1 cellular context compared by ENCODE assay signal in the genomic region with DNA sequence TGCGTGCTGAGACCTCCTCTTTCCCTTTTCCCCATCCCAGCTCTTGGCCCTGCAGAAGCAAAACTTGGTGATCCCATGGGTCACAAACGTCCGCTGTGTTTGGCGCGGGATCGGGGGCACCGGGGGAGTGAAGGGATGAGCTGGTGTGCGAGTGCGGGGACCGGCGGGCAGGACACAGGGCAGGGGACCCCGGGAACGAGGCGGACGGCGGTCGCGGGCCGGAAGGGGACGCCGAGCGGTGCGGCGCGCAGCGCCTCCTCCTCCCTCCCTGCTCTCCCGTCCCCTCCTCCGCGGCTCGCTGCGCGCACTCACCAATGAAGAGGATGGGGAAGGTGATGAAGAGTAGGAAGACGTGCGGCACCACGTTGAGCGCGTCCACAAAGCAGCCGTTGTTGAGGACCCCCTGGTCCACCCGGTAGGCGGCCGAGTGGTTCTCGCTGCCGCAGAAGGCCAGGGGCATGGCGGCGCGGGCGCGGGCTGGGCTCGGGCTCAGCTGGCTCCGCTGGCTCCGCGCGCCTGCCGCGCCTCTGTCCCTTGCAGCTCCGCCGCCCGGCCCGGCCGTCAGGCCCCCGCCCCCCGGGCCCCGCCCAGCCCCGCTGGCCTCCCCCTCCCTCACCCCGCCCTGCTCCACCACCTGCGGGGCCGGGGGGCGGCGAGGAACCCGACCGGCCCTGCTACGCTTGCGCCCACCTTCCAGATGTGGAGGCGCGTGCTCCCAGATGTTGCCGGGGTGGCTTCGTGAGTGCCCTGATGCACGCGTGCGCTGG.
TF ChIP-seq lines count a peak whose summit lies in the region.

Gene ABCC8 (minus strand): TSS at position 529 of the 767 bp plus-strand sequence. CDS start 69 bp downstream, at position 460.

TF ChIP-seq in HepG2, 621 proteins besides CTCF, POLR2A, EP300 and RAD21:
- TF ChIP-seq GABPB1 (CRISPR knock-in tag; IDR thresholded peaks at IDR 0.05) (peak; percentile 28; the same call in 1 of the 2 replicates), E2F1 (CRISPR knock-in tag; IDR thresholded peaks at IDR 0.05) (no peak), ZNF703 (CRISPR knock-in tag; IDR thresholded peaks at IDR 0.05; ENCODE audit: borderline replicate concordance) (no peak), FIP1L1 (IDR thresholded peaks at IDR 0.05; ENCODE audit: borderline replicate concordance, insufficient read depth, low read depth, low read length) (no peak), ZFAT (CRISPR knock-in tag; conservative IDR thresholded peaks at IDR 0.05) (no peak)
- TF ChIP-seq, protein P1, sequence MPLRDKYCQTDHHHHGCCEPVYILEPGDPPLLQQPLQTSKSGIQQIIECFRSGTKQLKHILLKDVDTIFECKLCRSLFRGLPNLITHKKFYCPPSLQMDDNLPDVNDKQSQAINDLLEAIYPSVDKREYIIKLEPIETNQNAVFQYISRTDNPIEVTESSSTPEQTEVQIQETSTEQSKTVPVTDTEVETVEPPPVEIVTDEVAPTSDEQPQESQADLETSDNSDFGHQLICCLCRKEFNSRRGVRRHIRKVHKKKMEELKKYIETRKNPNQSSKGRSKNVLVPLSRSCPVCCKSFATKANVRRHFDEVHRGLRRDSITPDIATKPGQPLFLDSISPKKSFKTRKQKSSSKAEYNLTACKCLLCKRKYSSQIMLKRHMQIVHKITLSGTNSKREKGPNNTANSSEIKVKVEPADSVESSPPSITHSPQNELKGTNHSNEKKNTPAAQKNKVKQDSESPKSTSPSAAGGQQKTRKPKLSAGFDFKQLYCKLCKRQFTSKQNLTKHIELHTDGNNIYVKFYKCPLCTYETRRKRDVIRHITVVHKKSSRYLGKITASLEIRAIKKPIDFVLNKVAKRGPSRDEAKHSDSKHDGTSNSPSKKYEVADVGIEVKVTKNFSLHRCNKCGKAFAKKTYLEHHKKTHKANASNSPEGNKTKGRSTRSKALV (CRISPR knock-in tag; IDR thresholded peaks at IDR 0.05): peak; percentile 85; the same call in 1 of the 2 replicates
